21 cellular contexts compared by ENCODE assay signal in genomic region chr7:127798769-127799372, GRCh38.
DNase-seq lines count a peak whose midpoint lies in the region; ATAC-seq and TF ChIP-seq lines count a peak whose summit lies in the region.
"Had no signal": no experiment of that assay in that cellular context is flagged by ENCODE, and none has a peak within 500 bp of the region (broad histone marks: within the 10 kb centered on the region; RNA-seq: fewer than 3 reads in every experiment).

No MANE protein-coding gene starts in this region.

- H3K27ac Mint-ChIP-seq in GM23338: 0 out of 2 replicates have a peak overlapping the region, but pooled peaks have one; percentile 20
- H3K27ac Mint-ChIP-seq: CD8-positive, alpha-beta memory T cell had no signal

- peaks cover 99% of the 10 kb centered on the region for H3K79me2 ChIP-seq in GM23338 (replicated peaks; ENCODE audit: insufficient read depth)

- no peaks in the 10 kb centered on the region for H3K9me2 ChIP-seq in GM23338 (ENCODE audit: insufficient read depth)

- no peaks in the 10 kb centered on the region for H3K9me3 Mint-ChIP-seq in GM23338
- H3K9me3 Mint-ChIP-seq: CD8-positive, alpha-beta memory T cell had no signal

- peak overlapping the region; percentile 53; the same call in 1 of the 2 replicates for H3K4me2 ChIP-seq in GM23338
- H3K4me2 ChIP-seq: KMS-11 had no signal

- H3K27ac ChIP-seq in GM23338 (ENCODE audit: low read depth) (no peak overlapping the region), VCaP (peak overlapping the region; percentile 60)
- H3K27ac ChIP-seq: BLaER1 treated with 17β-estradiol and CSF1 and Interleukin-3, amounts not matched to agents 10 nM and 100 nM; GM23248; KMS-11; Peyer's patch had no signal

- H3K4me3 Mint-ChIP-seq in GM23338: no peak overlapping the region
- H3K4me3 Mint-ChIP-seq: CD8-positive, alpha-beta memory T cell had no signal

- H3K36me3 ChIP-seq in GM23338 (ENCODE audit: insufficient read depth): no peaks in the 10 kb centered on the region
- H3K36me3 ChIP-seq: Peyer's patch had no signal

- no peaks in the 10 kb centered on the region for H3K27me3 ChIP-seq in GM23338 (ENCODE audit: insufficient read depth)
- H3K27me3 ChIP-seq: BLaER1 treated with 17β-estradiol and CSF1 and Interleukin-3, amounts not matched to agents 10 nM and 100 nM; Peyer's patch had no signal

- no peak for TF ChIP-seq CTCF in GM23338 (conservative IDR thresholded peaks at IDR 0.05; ENCODE audit: low read depth in 2 of 2)
- no peak for TF ChIP-seq CTCF in VCaP (conservative IDR thresholded peaks at IDR 0.05)

- no peaks in the 10 kb centered on the region for H3K36me3 Mint-ChIP-seq in GM23338 (ENCODE audit: low read depth)

- H4K20me1 ChIP-seq in GM23338 (replicated peaks; ENCODE audit: insufficient read depth): peaks cover 23% of the 10 kb centered on the region

- H3K4me1 ChIP-seq in GM23338 (ENCODE audit: insufficient read depth): peaks cover 31% of the 10 kb centered on the region
- H3K4me1 ChIP-seq: Peyer's patch had no signal

- no peaks in the 10 kb centered on the region for H3K27me3 Mint-ChIP-seq in GM23338 (ENCODE audit: insufficient read depth, low read depth, poor library complexity)
- H3K27me3 Mint-ChIP-seq: CD8-positive, alpha-beta memory T cell had no signal

- DNase-seq in GM23338 (ENCODE audit: low spot score) (no peak), NCI-H2107 treated with DMSO at 0.1 percent for 48 hours (lab: John Stamatoyannopoulos, UW; ENCODE audit: unreplicated experiment) (peak; percentile 21), myocyte (ENCODE audit: low read depth) (peak; percentile 60), COR-L47 (lab: John Stamatoyannopoulos, UW) (no peak), cortex of kidney (lab: John Stamatoyannopoulos, UW) (no peak), medulla oblongata (ENCODE audit: extremely low spot score) (no peak)
- DNase-seq in stimulated activated CD4-positive, alpha-beta T cell treated with anti-CD3 and anti-CD28 coated beads, Interleukin-1b, Interleukin-23, amount 100 ng/mL, for 48 hours: no peak
- DNase-seq: CD8-positive, alpha-beta memory T cell; DND-41; NCI-H1417 treated with DMSO at 0.1 percent for 48 hours; NCI-H187 treated with DMSO at 0.1 percent for 48 hours; NCI-H510A treated with DMSO at 0.1 percent for 48 hours; Peyer's patch; SW 1271; T-helper 2 cell had no signal

- peaks cover 41% of the 10 kb centered on the region for H3K4me1 Mint-ChIP-seq in GM23338

- peak; percentile 29 for ATAC-seq in GM23338
- ATAC-seq: HCT116, Right ventricle myocardium inferior had no signal

- no peak overlapping the region for H3K4me3 ChIP-seq in GM23338
- H3K4me3 ChIP-seq: BLaER1 treated with 17β-estradiol and CSF1 and Interleukin-3, amounts not matched to agents 10 nM and 100 nM; GM23248; Peyer's patch had no signal

- H2AFZ ChIP-seq in GM23338: no peak overlapping the region
- H2AFZ ChIP-seq: GM23248 had no signal

- H3F3A ChIP-seq in GM23338 (replicated peaks; ENCODE audit: low read depth): no peaks in the 10 kb centered on the region

TF ChIP-seq in GM23338, 12 proteins besides CTCF, POLR2A, EP300 and RAD21 (continues in another document):
- no peak for TF ChIP-seq CREB1 (CRISPR knock-in tag; IDR thresholded peaks at IDR 0.05; ENCODE audit: low read depth)
- TF ChIP-seq EZH2phosphoT487 (IDR thresholded peaks at IDR 0.05; ENCODE audit: unreplicated experiment): no peak
- no peak for TF ChIP-seq ZNF462 (CRISPR knock-in tag; IDR thresholded peaks at IDR 0.05)
- no peak for TF ChIP-seq REST (IDR thresholded peaks at IDR 0.05; ENCODE audit: unreplicated experiment)
- TF ChIP-seq EZH2 (IDR thresholded peaks at IDR 0.05; ENCODE audit: low read depth, unreplicated experiment): no peak
- TF ChIP-seq STAT1 (IDR thresholded peaks at IDR 0.05; ENCODE audit: unreplicated experiment): no peak
- TF ChIP-seq ZNF114 (CRISPR knock-in tag; IDR thresholded peaks at IDR 0.05): no peak
- no peak for TF ChIP-seq NANOG (IDR thresholded peaks at IDR 0.05; ENCODE audit: borderline replicate concordance)
- TF ChIP-seq POLR2AphosphoS5 (IDR thresholded peaks at IDR 0.05; ENCODE audit: low read depth): no peak

Comparison
In these comparisons a context has a peak if more than half of its experiments do, and no peak if none do; other contexts are left out.
1. DNase-seq: peak in NCI-H2107 treated with DMSO at 0.1 percent for 48 hours (single experiment) and myocyte (single experiment); none in GM23338 (single experiment), COR-L47 (single experiment), stimulated activated CD4-positive, alpha-beta T cell treated with anti-CD3 and anti-CD28 coated beads, Interleukin-1b, Interleukin-23, amount 100 ng/mL, for 48 hours (single experiment), cortex of kidney (single experiment) and medulla oblongata (single experiment).